Comparison of ENCODE assay signal across 8 cellular contexts in the genomic region with DNA sequence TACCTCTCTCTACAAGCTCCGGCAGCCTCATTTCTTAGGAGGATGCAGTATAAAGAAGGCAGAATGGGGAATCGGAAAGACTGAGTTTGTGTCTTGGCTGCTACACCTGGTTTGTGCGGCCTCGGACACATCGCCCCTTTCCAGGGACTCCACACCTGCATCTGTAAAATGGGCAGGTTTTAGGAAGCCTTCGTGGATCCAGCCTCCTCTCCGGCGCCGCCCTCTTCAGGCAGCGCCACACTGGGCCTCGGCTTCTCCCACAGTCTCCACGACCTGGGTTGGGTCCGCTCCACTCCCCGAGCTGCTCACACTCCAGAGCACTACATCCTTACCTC. TPM values are rescaled to one million over a fixed set of nuclear protein-coding genes. Genes with fewer than 3 reads are reported as not detected.
A peak's percentile ranks its signal among the peaks of the same experiment; 100 is the strongest.
DNase-seq lines count a peak whose midpoint lies in the region; ATAC-seq and TF ChIP-seq lines count a peak whose summit lies in the region.

No MANE protein-coding gene starts in this region.

- H3K9me3 ChIP-seq in left ventricle myocardium inferior (replicated peaks): no peaks in the 10 kb centered on the region

- intact Hi-C loops in left ventricle myocardium inferior (cut with micrococcal nuclease): no loop called here

- H3K4me1 Mint-ChIP-seq in WTC11: peaks cover 18% of the 10 kb centered on the region

- H3K27ac ChIP-seq in left ventricle myocardium inferior (replicated peaks) (peak overlapping the region; percentile 97), skin epidermis (peak overlapping the region in 19 of 21 experiments; percentile 19 to 93 (median 80))

- peak overlapping the region; percentile 99 for H3K4me3 Mint-ChIP-seq in WTC11

- POLR2A ChIA-PET in WTC11 (lab: Charles Lee): interaction anchor here (0.7 to 2.0 kb wide), 10 partner anchors 19 to 229 kb away, joined by 3 to 9 read pairs (median 6); a partner anchor contains a TSS

- peaks cover 10% of the 10 kb centered on the region for H3K36me3 ChIP-seq in left ventricle myocardium inferior

- CTCF ChIA-PET in WTC11 (lab: Charles Lee): interaction anchor here (1.0 to 1.7 kb wide), 7 partner anchors 18 to 229 kb away, joined by 3 to 13 read pairs (median 5); a partner anchor contains a TSS

- no peak for TF ChIP-seq CTCF in WTC11 (IDR thresholded peaks at IDR 0.05)
- no peak for TF ChIP-seq CTCF in left ventricle myocardium inferior (IDR thresholded peaks at IDR 0.05; ENCODE audit: borderline replicate concordance)

- ATAC-seq in GM18498 (IDR thresholded peaks at IDR 0.05; ENCODE audit: unreplicated experiment) (peak; percentile 17), HG02763 (IDR thresholded peaks at IDR 0.05; ENCODE audit: unreplicated experiment) (peak; percentile 11), WTC11 (no peak)

- H3K9me3 Mint-ChIP-seq in WTC11: no peaks in the 10 kb centered on the region

- H3K4me3 ChIP-seq in left ventricle myocardium inferior (peak overlapping the region; percentile 87), skin epidermis (peak overlapping the region; percentile 50 to 91 (median 82))

- H3K27ac Mint-ChIP-seq in WTC11: peak overlapping the region; percentile 92

- peaks cover 74% of the 10 kb centered on the region for H3K4me1 ChIP-seq in left ventricle myocardium inferior

- DNase-seq in WTC11 (ENCODE audit: low spot score) (no peak), left ventricle myocardium inferior (no peak), medulla oblongata (ENCODE audit: extremely low spot score) (no peak), pons (ENCODE audit: low spot score) (no peak), DMS153 (lab: John Stamatoyannopoulos, UW) (no peak)

- H3K27me3 Mint-ChIP-seq in WTC11 (ENCODE audit: low read depth): no peaks in the 10 kb centered on the region

- H3K27me3 ChIP-seq in left ventricle myocardium inferior (ENCODE audit: low read depth): no peaks in the 10 kb centered on the region

- no peaks in the 10 kb centered on the region; the same call in 1 of the 2 replicates for H3K36me3 Mint-ChIP-seq in WTC11

TF ChIP-seq in WTC11, 78 proteins besides CTCF, POLR2A, EP300 and RAD21:
- 0 out of 2 replicates have a peak, but pooled peaks have one; percentile 18 for TF ChIP-seq ZNF317 (CRISPR knock-in tag; IDR thresholded peaks at IDR 0.05; ENCODE audit: borderline replicate concordance, low read depth)
- TF ChIP-seq TP53 (CRISPR knock-in tag; IDR thresholded peaks at IDR 0.05): 0 out of 2 replicates have a peak, but pooled peaks have one; percentile 37
- TF ChIP-seq GTF2I (CRISPR knock-in tag; conservative IDR thresholded peaks at IDR 0.05): peak; percentile 79
- TF ChIP-seq, protein P1, sequence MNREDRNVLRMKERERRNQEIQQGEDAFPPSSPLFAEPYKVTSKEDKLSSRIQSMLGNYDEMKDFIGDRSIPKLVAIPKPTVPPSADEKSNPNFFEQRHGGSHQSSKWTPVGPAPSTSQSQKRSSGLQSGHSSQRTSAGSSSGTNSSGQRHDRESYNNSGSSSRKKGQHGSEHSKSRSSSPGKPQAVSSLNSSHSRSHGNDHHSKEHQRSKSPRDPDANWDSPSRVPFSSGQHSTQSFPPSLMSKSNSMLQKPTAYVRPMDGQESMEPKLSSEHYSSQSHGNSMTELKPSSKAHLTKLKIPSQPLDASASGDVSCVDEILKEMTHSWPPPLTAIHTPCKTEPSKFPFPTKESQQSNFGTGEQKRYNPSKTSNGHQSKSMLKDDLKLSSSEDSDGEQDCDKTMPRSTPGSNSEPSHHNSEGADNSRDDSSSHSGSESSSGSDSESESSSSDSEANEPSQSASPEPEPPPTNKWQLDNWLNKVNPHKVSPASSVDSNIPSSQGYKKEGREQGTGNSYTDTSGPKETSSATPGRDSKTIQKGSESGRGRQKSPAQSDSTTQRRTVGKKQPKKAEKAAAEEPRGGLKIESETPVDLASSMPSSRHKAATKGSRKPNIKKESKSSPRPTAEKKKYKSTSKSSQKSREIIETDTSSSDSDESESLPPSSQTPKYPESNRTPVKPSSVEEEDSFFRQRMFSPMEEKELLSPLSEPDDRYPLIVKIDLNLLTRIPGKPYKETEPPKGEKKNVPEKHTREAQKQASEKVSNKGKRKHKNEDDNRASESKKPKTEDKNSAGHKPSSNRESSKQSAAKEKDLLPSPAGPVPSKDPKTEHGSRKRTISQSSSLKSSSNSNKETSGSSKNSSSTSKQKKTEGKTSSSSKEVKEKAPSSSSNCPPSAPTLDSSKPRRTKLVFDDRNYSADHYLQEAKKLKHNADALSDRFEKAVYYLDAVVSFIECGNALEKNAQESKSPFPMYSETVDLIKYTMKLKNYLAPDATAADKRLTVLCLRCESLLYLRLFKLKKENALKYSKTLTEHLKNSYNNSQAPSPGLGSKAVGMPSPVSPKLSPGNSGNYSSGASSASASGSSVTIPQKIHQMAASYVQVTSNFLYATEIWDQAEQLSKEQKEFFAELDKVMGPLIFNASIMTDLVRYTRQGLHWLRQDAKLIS (CRISPR knock-in tag; IDR thresholded peaks at IDR 0.05; ENCODE audit: borderline replicate concordance): no peak
- 0 out of 2 replicates have a peak, but pooled peaks have one; percentile 38 for TF ChIP-seq JUN (CRISPR knock-in tag; IDR thresholded peaks at IDR 0.05)
- no peak for TF ChIP-seq PRRX2 (CRISPR knock-in tag; IDR thresholded peaks at IDR 0.05)
- TF ChIP-seq TEAD1 (CRISPR knock-in tag; IDR thresholded peaks at IDR 0.05): 0 out of 2 replicates have a peak, but pooled peaks have one; percentile 18

RNA-seq across cellular contexts. Expression of a gene that starts 0.3 kb away (rescaled TPM):
- total RNA-seq in WTC11 (2021) (52.9 to 56.8 TPM (median 54.8 TPM) in 3 replicates), left ventricle myocardium inferior (609 TPM)

Comparison
In these comparisons a context has a peak if more than half of its experiments do, and no peak if none do; other contexts are left out.
1. RNA of a gene that starts 0.3 kb away (total RNA-seq): 609 TPM in left ventricle myocardium inferior (single experiment); 52.9 to 56.8 TPM in WTC11; every median in the first group is over 10 times any median in the second.